8 cellular contexts compared by ENCODE assay signal in the genomic region with DNA sequence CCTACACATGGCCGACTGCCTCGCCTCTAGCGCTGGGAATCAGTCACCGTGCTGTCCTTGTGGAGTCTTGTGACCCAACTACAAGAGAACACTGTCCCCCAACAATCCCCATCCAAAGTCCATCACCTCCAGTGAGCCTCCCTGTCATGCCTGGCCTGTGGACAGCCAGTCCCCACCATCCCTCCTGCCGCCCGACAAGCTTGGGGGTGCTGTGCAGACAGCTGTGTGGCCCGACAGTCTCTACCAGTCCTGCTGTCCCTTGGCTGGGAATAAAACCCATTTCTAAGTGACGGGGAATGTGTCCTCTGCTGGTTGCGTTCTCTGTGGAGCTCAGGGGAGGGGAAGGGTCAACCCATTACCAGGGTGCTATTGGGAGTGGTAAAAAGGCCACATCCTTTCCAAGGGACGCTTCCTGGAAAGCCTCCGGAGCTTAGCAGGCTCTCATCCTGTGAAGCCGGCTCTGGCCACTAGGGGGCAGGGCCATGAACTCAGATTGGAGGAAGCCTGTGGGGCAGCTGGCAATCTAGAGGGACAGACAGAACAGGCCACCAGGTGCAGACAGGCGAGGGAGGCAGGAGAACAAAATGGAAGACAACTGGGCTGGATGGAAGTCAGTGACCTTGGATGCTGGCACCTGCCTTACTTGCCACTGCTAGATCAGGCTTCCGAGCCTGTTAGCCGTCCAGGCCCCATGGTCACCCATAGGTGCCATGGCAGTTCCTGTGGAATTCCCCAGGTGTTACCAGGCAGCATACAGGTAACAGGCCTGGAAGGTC. TPM values are rescaled to one million over a fixed set of nuclear protein-coding genes. Genes with fewer than 3 reads are reported as not detected.
DNase-seq lines count a peak whose midpoint lies in the region; ATAC-seq, FAIRE-seq and TF ChIP-seq lines count a peak whose summit lies in the region.

No MANE protein-coding gene starts in this region.

- H3K9me3 ChIP-seq in MG63 = no peaks in the 10 kb centered on the region

- H3K36me3 ChIP-seq in GM06990 (ENCODE audit: control insufficient read depth, insufficient read depth, low read length) (no peaks in the 10 kb centered on the region), MG63 (no peaks in the 10 kb centered on the region), bronchial epithelial cell (ENCODE audit: control insufficient read depth, insufficient read depth, low read length) (no peaks in the 10 kb centered on the region)

- peak; percentile 97 for TF ChIP-seq CTCF in GM06990 (IDR thresholded peaks at IDR 0.05; ENCODE audit: insufficient read depth, low read length, poor library complexity, severe bottlenecking)
- peak; percentile 95 for TF ChIP-seq CTCF in WI38 (IDR thresholded peaks at IDR 0.05; ENCODE audit: low read depth, low read length)
- peak; percentile 93 for TF ChIP-seq CTCF in bronchial epithelial cell (IDR thresholded peaks at IDR 0.05; ENCODE audit: insufficient read depth, low read length, severe bottlenecking)

- H3K27me3 ChIP-seq in GM06990 (replicated peaks; ENCODE audit: control insufficient read depth, insufficient read depth, low read length) = no peaks in the 10 kb centered on the region
- no peaks in the 10 kb centered on the region for H3K27me3 ChIP-seq in MG63
- no peaks in the 10 kb centered on the region for H3K27me3 ChIP-seq in bronchial epithelial cell (ENCODE audit: control insufficient read depth, insufficient read depth, low read length)

- peak; percentile 70 for ATAC-seq in GM21786 (IDR thresholded peaks at IDR 0.05; ENCODE audit: unreplicated experiment)
- ATAC-seq in left lobe of liver = peak; percentile 85

- FAIRE-seq in bronchial epithelial cell (lab: Jason Lieb, UNC) = no peak

- H3K4me3 ChIP-seq in GM06990 (replicated peaks; ENCODE audit: low read depth, low read length) = no peak overlapping the region
- no peak overlapping the region for H3K4me3 ChIP-seq in MG63
- no peak overlapping the region for H3K4me3 ChIP-seq in WI38 (ENCODE audit: low read depth, low read length)
- H3K4me3 ChIP-seq in bronchial epithelial cell (ENCODE audit: low read depth, low read length) = no peak overlapping the region

- peak; percentile 40 for DNase-seq in GM06990 (ENCODE audit: extremely low read depth, insufficient read length)
- peak; percentile 59 for DNase-seq in MG63
- DNase-seq in bronchial epithelial cell (ENCODE audit: low read depth) = peak; percentile 53
- peak; percentile 77 for DNase-seq in left lobe of liver (ENCODE audit: low spot score)
- DNase-seq in stimulated activated CD4-positive, alpha-beta T cell treated with anti-CD3 and anti-CD28 coated beads, TNF-alpha, amount 100 ng/mL, for 48 hours (ENCODE audit: low read depth in 3 of 3) = peak; percentile 49 to 64 (median 53)
- DNase-seq in DMS79 (lab: John Stamatoyannopoulos, UW) = no peak

RNA-seq across cellular contexts. Expression of a gene that starts 12.0 kb away (rescaled TPM):
- 20.3 and 26.4 TPM in 2 replicates for total RNA-seq in MG63 (2014; rRNA removed; shearing (Covaris generic); ENCODE audit: low replicate concordance)
- total RNA-seq in bronchial epithelial cell (12.9 and 14.0 TPM in 2 replicates), left lobe of liver (28.3 TPM)

RNA-seq across cellular contexts. Expression of a gene that starts 46.0 kb away (rescaled TPM):
- total RNA-seq in MG63 (2014; rRNA removed; shearing (Covaris generic); ENCODE audit: low replicate concordance) = 18.4 and 37.0 TPM in 2 replicates
- 13.7 and 14.3 TPM in 2 replicates for total RNA-seq in bronchial epithelial cell
- 10.2 TPM for total RNA-seq in left lobe of liver
